ENCODE assay signal across 8 cellular contexts in genomic region chr17:1108810-1109605, GRCh38.
DNase-seq lines count a peak whose midpoint lies in the region; ATAC-seq and TF ChIP-seq lines count a peak whose summit lies in the region.

No MANE protein-coding gene starts in this region.

- peak overlapping the region; percentile 90 for H3K4me3 ChIP-seq in SJSA1
- peak overlapping the region; percentile 45 to 92 (median 74) for H3K4me3 ChIP-seq in heart right ventricle
- peak overlapping the region; percentile 62 for H3K4me3 ChIP-seq in retinal pigment epithelial cell (ENCODE audit: low read length)

- 0 to 1% methylated on average over 68 to 94 of the region's 99 CpGs for WGBS in heart right ventricle, 2 donors

- peak overlapping the region; percentile 84 for H3K27ac Mint-ChIP-seq in CD4-positive, alpha-beta T cell
- H3K27ac Mint-ChIP-seq in activated naive CD4-positive, alpha-beta T cell treated with anti-CD3 and anti-CD28 coated beads, Interleukin-2, amount 50 U/mL, for 72 hours: peak overlapping the region; percentile 48 to 50

- POLR2A ChIA-PET in CD4-positive, alpha-beta T cell (lab: Charles Lee): interaction anchor here (1.5 to 2.6 kb wide), 2 partner anchors 12 to 70 kb away, joined by 4 to 12 read pairs; partner anchors contain the start of gene ABR

- TF ChIP-seq CTCF in CD4-positive, alpha-beta T cell (IDR thresholded peaks at IDR 0.05): no peak
- TF ChIP-seq CTCF in heart right ventricle (IDR thresholded peaks at IDR 0.05) (no peak), retinal pigment epithelial cell (conservative IDR thresholded peaks at IDR 0.05; ENCODE audit: low read depth, low read length) (no peak)

- peaks cover 45% of the 10 kb centered on the region for H3K4me1 ChIP-seq in SJSA1 (replicated peaks)
- peaks cover 33 to 91% (median 77%) of the 10 kb centered on the region in 9 donors for H3K4me1 ChIP-seq in heart right ventricle

- CTCF ChIA-PET in CD4-positive, alpha-beta T cell (lab: Charles Lee): interaction anchor here (1.5 kb wide), 1 partner anchor 14 kb away, joined by 5 read pairs; no protein-coding TSS in a partner anchor

- no peaks in the 10 kb centered on the region for H3K9me3 ChIP-seq in CD4-positive, alpha-beta T cell (ENCODE audit: control insufficient read depth, low read length)
- H3K9me3 ChIP-seq in SJSA1 (replicated peaks) (no peaks in the 10 kb centered on the region), heart right ventricle (no peaks in the 10 kb centered on the region)

- H3K36me3 Mint-ChIP-seq in CD4-positive, alpha-beta T cell (ENCODE audit: low read depth): peaks cover 4% of the 10 kb centered on the region
- no peaks in the 10 kb centered on the region for H3K36me3 Mint-ChIP-seq in activated naive CD4-positive, alpha-beta T cell treated with anti-CD3 and anti-CD28 coated beads, Interleukin-2, amount 50 U/mL, for 72 hours

- peak; percentile 85 for ATAC-seq in CD4-positive, alpha-beta T cell (ENCODE audit: poor library complexity)
- peak; percentile 78 to 81 for ATAC-seq in activated naive CD4-positive, alpha-beta T cell treated with anti-CD3 and anti-CD28 coated beads, Interleukin-2, amount 50 U/mL, for 72 hours
- peak in 7 of 8 donors; percentile 4 to 73 (median 28) for ATAC-seq in heart right ventricle
- no peak for ATAC-seq in HG03521 (IDR thresholded peaks at IDR 0.05; ENCODE audit: unreplicated experiment)
- no peak for ATAC-seq in GM21367 (IDR thresholded peaks at IDR 0.05; ENCODE audit: unreplicated experiment)

- H3K9me3 Mint-ChIP-seq in CD4-positive, alpha-beta T cell: no peaks in the 10 kb centered on the region
- no peaks in the 10 kb centered on the region for H3K9me3 Mint-ChIP-seq in activated naive CD4-positive, alpha-beta T cell treated with anti-CD3 and anti-CD28 coated beads, Interleukin-2, amount 50 U/mL, for 72 hours

- no peaks in the 10 kb centered on the region for H3K27me3 Mint-ChIP-seq in CD4-positive, alpha-beta T cell

- peak overlapping the region; percentile 78 for H3K27ac ChIP-seq in CD4-positive, alpha-beta T cell (ENCODE audit: low read depth, low read length)
- H3K27ac ChIP-seq in SJSA1 (peak overlapping the region; percentile 76), heart right ventricle (peak overlapping the region; percentile 93 to 98 (median 97))

- peak; percentile 49 to 75 (median 66) for DNase-seq in CD4-positive, alpha-beta T cell
- DNase-seq in HCEC 1CT: peak; percentile 47
- DNase-seq in SJSA1 (ENCODE audit: low read depth in 1 of 2, low spot score in 2 of 2): peak in 1 of 2 experiments; percentile 56
- peak; percentile 62 to 70 for DNase-seq in activated naive CD4-positive, alpha-beta T cell treated with anti-CD3 and anti-CD28 coated beads, Interleukin-2, amount 50 U/mL, for 72 hours (ENCODE audit: low spot score in 2 of 2)
- DNase-seq in heart right ventricle: peak; percentile 68 to 80
- no peak for DNase-seq in retinal pigment epithelial cell (ENCODE audit: low read depth)

- H3K4me3 Mint-ChIP-seq in CD4-positive, alpha-beta T cell: peak overlapping the region; percentile 88

- intact Hi-C loops in CD4-positive, alpha-beta T cell (cut with DNase I, micrococcal nuclease): no loop called here
- intact Hi-C loops in heart right ventricle (cut with DNase I): loop anchor here in 2 of 10 donors (5.0 kb wide), 2 partner anchors 42 to 52 kb away; no protein-coding TSS in a partner anchor

- peaks cover 44% of the 10 kb centered on the region for H3K4me1 Mint-ChIP-seq in CD4-positive, alpha-beta T cell (ENCODE audit: low read depth)

- H3K36me3 ChIP-seq in SJSA1 (0 out of 2 replicates have a peak, but pooled peaks cover 3% of the 10 kb centered on the region), heart right ventricle (peaks cover 0 to 4% (median 0%) of the 10 kb centered on the region in 9 donors)

- no peaks in the 10 kb centered on the region for H3K27me3 ChIP-seq in CD4-positive, alpha-beta T cell (ENCODE audit: control insufficient read depth, insufficient read depth, low read length)
- H3K27me3 ChIP-seq in SJSA1 (replicated peaks): no peaks in the 10 kb centered on the region
- no peaks in the 10 kb centered on the region for H3K27me3 ChIP-seq in heart right ventricle

Comparison
In these comparisons a context has a peak if more than half of its experiments do, and no peak if none do; other contexts are left out.
1. ATAC-seq: peak in CD4-positive, alpha-beta T cell (single experiment), activated naive CD4-positive, alpha-beta T cell treated with anti-CD3 and anti-CD28 coated beads, Interleukin-2, amount 50 U/mL, for 72 hours (2 of 2) and heart right ventricle (7 of 8); none in HG03521 (single experiment) and GM21367 (single experiment).
2. Peak in every context shown above with its lines, with median percentiles within 50 percentile points of each other: H3K27ac ChIP-seq and H3K4me3 ChIP-seq.